In the genomic region with DNA sequence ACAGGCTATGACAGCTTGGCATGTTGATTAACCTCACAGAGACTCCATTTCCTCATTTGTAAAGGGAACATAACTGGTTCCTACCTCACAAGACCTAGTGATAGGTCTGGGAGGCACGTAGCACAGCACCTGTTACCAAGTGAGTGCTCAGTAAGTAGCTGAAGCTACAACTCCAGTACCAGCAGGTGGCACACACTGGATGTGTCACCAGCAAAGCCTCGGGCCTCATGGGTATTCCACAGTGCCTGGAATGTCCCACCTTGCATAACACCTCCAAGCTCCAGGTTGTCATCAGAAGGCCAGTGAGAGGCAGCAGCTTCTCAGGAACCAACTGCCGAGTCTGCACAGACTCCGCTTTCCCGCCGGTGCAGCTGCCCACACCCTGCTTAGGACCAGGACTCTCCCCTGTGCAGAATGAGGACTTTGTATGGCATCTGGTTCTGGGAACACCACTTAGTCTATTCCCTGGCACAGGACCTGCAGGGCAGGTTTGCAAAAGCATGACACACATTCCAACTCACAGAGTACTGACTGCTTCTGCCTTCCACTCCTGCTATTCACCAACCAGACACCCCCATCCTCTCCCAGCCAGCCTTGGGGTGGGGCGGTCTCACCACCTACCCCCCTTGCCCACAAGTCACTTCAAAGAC, we compare ENCODE assay signal across 10 cellular contexts. TPM values are rescaled to one million over a fixed set of nuclear protein-coding genes. Genes with fewer than 3 reads are reported as not detected.
A peak's percentile ranks its signal among the peaks of the same experiment; 100 is the strongest.
DNase-seq lines count a peak whose midpoint lies in the region; TF ChIP-seq lines count a peak whose summit lies in the region.
"Had no signal": no experiment of that assay in that cellular context is flagged by ENCODE, and none has a peak within 500 bp of the region (broad histone marks: within the 10 kb centered on the region; RNA-seq: fewer than 3 reads in every experiment).

No MANE protein-coding gene starts in this region.

- peaks cover 18% of the 10 kb centered on the region for H3K36me3 Mint-ChIP-seq in activated naive CD4-positive, alpha-beta T cell treated with anti-CD3 and anti-CD28 coated beads, Interleukin-2, amount 10 ng/mL, durations not matched to agents 7 days and 5 days

- H3K36me3 ChIP-seq in Karpas-422 (ENCODE audit: insufficient read depth, low read length) (no peaks in the 10 kb centered on the region), parathyroid adenoma (ENCODE audit: control insufficient read depth, insufficient read depth, low read length) (no peaks in the 10 kb centered on the region)

- DNase-seq in NCI-H748 (lab: John Stamatoyannopoulos, UW; ENCODE audit: unreplicated experiment) = peak; percentile 35
- DNase-seq in NCI-H748 treated with DMSO at 0.1 percent for 48 hours (lab: John Stamatoyannopoulos, UW) = no peak
- peak; percentile 49 for DNase-seq in Karpas-422
- peak; percentile 50 to 94 for DNase-seq in T47D (ENCODE audit: low read depth in 1 of 2, low spot score in 1 of 2)
- no peak for DNase-seq in GM20000 (ENCODE audit: low spot score)
- DNase-seq in activated naive CD4-positive, alpha-beta T cell treated with anti-CD3 and anti-CD28 coated beads, Interleukin-2, amount 10 ng/mL, durations not matched to agents 7 days and 5 days = no peak
- no peak for DNase-seq in activated effector memory CD4-positive, alpha-beta T cell treated with anti-CD3 and anti-CD28 coated beads, Interleukin-2, amount 50 U/mL, for 16 hours
- DNase-seq: amniotic stem cell, nucleus accumbens had no signal

- H3K4me3 ChIP-seq in Karpas-422 (ENCODE audit: low read length) (no peak overlapping the region), parathyroid adenoma (ENCODE audit: low read depth, low read length) (peak overlapping the region; percentile 88)

- H3K4me3 Mint-ChIP-seq in activated naive CD4-positive, alpha-beta T cell treated with anti-CD3 and anti-CD28 coated beads, Interleukin-2, amount 10 ng/mL, durations not matched to agents 7 days and 5 days = no peak overlapping the region

- in situ Hi-C loops in T47D (cut with HindIII; ENCODE audit: low pct_unique_long_range_greater_than_20kb, low sequenced_read_pairs) = no loop called here

- peak; percentile 35 for TF ChIP-seq CTCF in parathyroid adenoma (IDR thresholded peaks at IDR 0.05)
- no peak for TF ChIP-seq CTCF in GM20000 (IDR thresholded peaks at IDR 0.05; ENCODE audit: extremely low read depth, missing control alignments)

- H3K4me1 ChIP-seq in Karpas-422 (ENCODE audit: low read length) = peaks cover 3% of the 10 kb centered on the region
- H3K4me1 ChIP-seq in parathyroid adenoma = peaks cover 61% of the 10 kb centered on the region

- H3K9ac ChIP-seq in Karpas-422 (ENCODE audit: low read length) (no peak overlapping the region), parathyroid adenoma (no peak overlapping the region)

- H2AFZ ChIP-seq in Karpas-422 (ENCODE audit: low read length) (no peak overlapping the region), parathyroid adenoma (no peak overlapping the region)

- no peaks in the 10 kb centered on the region for H4K20me1 ChIP-seq in Karpas-422 (ENCODE audit: insufficient read depth, low read depth, low read length)

- no peaks in the 10 kb centered on the region for H3K9me2 ChIP-seq in Karpas-422 (replicated peaks; ENCODE audit: insufficient read depth, low read length)

- no peaks in the 10 kb centered on the region for H3K9me3 Mint-ChIP-seq in activated naive CD4-positive, alpha-beta T cell treated with anti-CD3 and anti-CD28 coated beads, Interleukin-2, amount 10 ng/mL, durations not matched to agents 7 days and 5 days

- H3K79me2 ChIP-seq in Karpas-422 (ENCODE audit: low read length) = no peaks in the 10 kb centered on the region
- peaks cover 89% of the 10 kb centered on the region for H3K79me2 ChIP-seq in parathyroid adenoma

- no peaks in the 10 kb centered on the region for H3K9me3 ChIP-seq in Karpas-422 (ENCODE audit: low read length)
- H3K9me3 ChIP-seq in parathyroid adenoma (ENCODE audit: control insufficient read depth, low read length) = no peaks in the 10 kb centered on the region

- CTCF ChIA-PET in activated naive CD4-positive, alpha-beta T cell treated with anti-CD3 and anti-CD28 coated beads, Interleukin-2, amount 10 ng/mL, durations not matched to agents 7 days and 5 days (lab: Charles Lee) = interaction anchor here (0.5 to 2.1 kb wide), 4 partner anchors 14 to 181 kb away, joined by 3 to 8 read pairs (median 4); partner anchors contain the start of gene TMEM106C

- no peaks in the 10 kb centered on the region for H3K27me3 ChIP-seq in Karpas-422 (ENCODE audit: low read length)
- no peaks in the 10 kb centered on the region for H3K27me3 ChIP-seq in parathyroid adenoma (ENCODE audit: control insufficient read depth, insufficient read depth, low read length)

- H3K4me1 Mint-ChIP-seq in activated naive CD4-positive, alpha-beta T cell treated with anti-CD3 and anti-CD28 coated beads, Interleukin-2, amount 10 ng/mL, durations not matched to agents 7 days and 5 days = peaks cover 88% of the 10 kb centered on the region

- H3K27me3 Mint-ChIP-seq in activated naive CD4-positive, alpha-beta T cell treated with anti-CD3 and anti-CD28 coated beads, Interleukin-2, amount 10 ng/mL, durations not matched to agents 7 days and 5 days = peaks cover 12% of the 10 kb centered on the region

- no peak overlapping the region for H3K27ac Mint-ChIP-seq in activated naive CD4-positive, alpha-beta T cell treated with anti-CD3 and anti-CD28 coated beads, Interleukin-2, amount 10 ng/mL, durations not matched to agents 7 days and 5 days

- no peak overlapping the region for H3K4me2 ChIP-seq in Karpas-422 (ENCODE audit: low read depth, low read length, poor library complexity, severe bottlenecking)
- peak overlapping the region; percentile 92 for H3K4me2 ChIP-seq in parathyroid adenoma (ENCODE audit: low read length)

- H3K27ac ChIP-seq in Karpas-422 (ENCODE audit: low read length) (no peak overlapping the region), parathyroid adenoma (peak overlapping the region; percentile 96)

RNA-seq across cellular contexts. Expression of gene VDR, which starts 4.2 kb away (rescaled TPM):
- total RNA-seq in Karpas-422 (2014; rRNA removed; shearing (Covaris generic); ENCODE audit: low replicate concordance) = not detected in 2 replicates

Comparison
In these comparisons a context has a peak if more than half of its experiments do, and no peak if none do; other contexts are left out.
1. DNase-seq: peak in NCI-H748 (single experiment), Karpas-422 (single experiment) and T47D (2 of 2); none in NCI-H748 treated with DMSO at 0.1 percent for 48 hours (single experiment), GM20000 (single experiment), activated naive CD4-positive, alpha-beta T cell treated with anti-CD3 and anti-CD28 coated beads, Interleukin-2, amount 10 ng/mL, durations not matched to agents 7 days and 5 days (single experiment) and activated effector memory CD4-positive, alpha-beta T cell treated with anti-CD3 and anti-CD28 coated beads, Interleukin-2, amount 50 U/mL, for 16 hours (single experiment).